ENCODE assay signal across 8 cellular contexts in the genomic region with DNA sequence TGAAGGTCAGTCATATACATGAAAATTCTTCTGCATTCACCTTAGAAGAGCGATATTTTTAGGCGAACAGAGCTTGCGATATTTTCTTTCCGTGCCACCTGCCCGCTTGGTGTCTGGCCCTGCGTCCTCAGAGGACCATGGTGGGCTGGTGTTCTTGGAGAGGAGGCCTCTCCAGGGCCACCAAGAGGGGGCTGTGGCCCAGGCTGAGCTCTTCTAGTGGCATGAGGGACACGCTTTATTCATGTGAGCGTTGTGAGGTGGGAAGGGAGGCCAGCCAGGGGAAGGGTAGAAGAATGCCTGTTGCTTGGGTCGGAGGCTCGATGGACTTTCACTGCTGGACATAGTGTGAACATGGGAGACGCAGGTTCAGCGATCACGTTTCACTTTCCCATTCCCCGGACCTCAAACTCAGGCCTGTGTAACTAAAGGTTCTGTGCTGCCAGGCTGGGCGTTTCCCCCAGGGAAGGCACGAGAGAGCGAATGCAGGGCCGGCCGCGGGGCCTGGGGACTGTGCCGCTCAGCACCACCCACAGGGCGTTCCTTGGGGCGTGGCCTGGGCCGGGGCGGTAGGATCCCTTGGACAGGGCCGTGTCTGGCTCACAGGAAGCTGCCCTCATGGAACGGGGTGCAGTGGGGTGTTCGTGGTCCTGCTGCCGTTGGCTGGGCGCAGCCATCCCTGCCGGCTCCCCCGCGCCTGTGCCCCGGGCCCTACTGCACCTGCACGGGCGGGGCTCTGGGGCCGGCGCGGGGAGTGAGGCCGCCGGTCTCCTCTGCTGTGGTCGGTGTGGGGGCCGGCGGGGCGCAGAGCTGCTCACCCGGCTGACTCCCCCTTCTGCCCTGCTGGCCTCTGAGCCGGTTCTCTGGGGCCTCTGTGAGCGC. TPM values are rescaled to one million over a fixed set of nuclear protein-coding genes. Genes with fewer than 3 reads are reported as not detected.
DNase-seq lines count a peak whose midpoint lies in the region; ATAC-seq and TF ChIP-seq lines count a peak whose summit lies in the region.

No MANE protein-coding gene starts in this region.

- H3K4me3 ChIP-seq in HUES64 (ENCODE audit: low read length) (peak overlapping the region; percentile 62), gastroesophageal sphincter (peak overlapping the region; percentile 47 to 75), neutrophil (ENCODE audit: low read depth in 1 of 2, low read length in 1 of 2) (peak overlapping the region; percentile 67 to 86)

- TF ChIP-seq CTCF in gastroesophageal sphincter (IDR thresholded peaks at IDR 0.05), result no peak
- no peak for TF ChIP-seq CTCF in neutrophil (IDR thresholded peaks at IDR 0.05)

- H3K27ac ChIP-seq in HUES64 (ENCODE audit: low read depth, low read length) (no peak overlapping the region), gastroesophageal sphincter (peak overlapping the region in 3 of 4 donors; percentile 66 to 77 (median 66)), neutrophil (peak overlapping the region; percentile 58)

- peak in 1 of 2 donors; percentile 61 for TF ChIP-seq POLR2A in gastroesophageal sphincter (IDR thresholded peaks at IDR 0.05)

- peak overlapping the region; percentile 68 for H3K9ac ChIP-seq in HUES64 (ENCODE audit: low read depth, low read length)

- H3K4me1 ChIP-seq in HUES64 (ENCODE audit: insufficient read depth, low read length) (no peaks in the 10 kb centered on the region), gastroesophageal sphincter (peaks cover 0 to 25% (median 5%) of the 10 kb centered on the region in 3 donors), neutrophil (ENCODE audit: control insufficient read depth in 1 of 2, insufficient read depth in 1 of 2, low read depth in 1 of 2, low read length in 1 of 2) (peaks cover 10 to 11% of the 10 kb centered on the region in 2 experiments)

- WGBS in HUES64, result 16% methylated on average over 48 of the region's 48 CpGs
- WGBS in gastroesophageal sphincter (ENCODE audit: low coverage in 1 of 2), 2 donors, result 92 to 95% methylated on average over 2 to 6 of the region's 48 CpGs

- no peaks in the 10 kb centered on the region for H3K9me3 ChIP-seq in HUES64 (ENCODE audit: insufficient read depth, low read depth, low read length)
- H3K9me3 ChIP-seq in gastroesophageal sphincter, result no peaks in the 10 kb centered on the region
- no peaks in the 10 kb centered on the region for H3K9me3 ChIP-seq in neutrophil

- no peak for TF ChIP-seq EP300 in gastroesophageal sphincter (IDR thresholded peaks at IDR 0.05)

- DNase-seq in Caki2 (ENCODE audit: low read depth), result peak; percentile 36
- peak; percentile 97 for DNase-seq in RPMI8226
- peak; percentile 94 for DNase-seq in activated effector memory CD4-positive, alpha-beta T cell treated with anti-CD3 and anti-CD28 coated beads, Interleukin-2, amount 50 U/mL, for 16 hours
- peak; percentile 57 for DNase-seq in superior temporal gyrus (ENCODE audit: extremely low spot score)

- H3K27me3 ChIP-seq in HUES64 (ENCODE audit: insufficient read depth, low read length), result peaks cover 68% of the 10 kb centered on the region
- peaks cover 68% of the 10 kb centered on the region for H3K27me3 ChIP-seq in gastroesophageal sphincter
- peaks cover 82% of the 10 kb centered on the region for H3K27me3 ChIP-seq in neutrophil

- ATAC-seq in GM21423 (IDR thresholded peaks at IDR 0.05; ENCODE audit: unreplicated experiment), result peak; percentile 88
- peak; percentile 90 for ATAC-seq in gastroesophageal sphincter

- in situ Hi-C loops in Caki2 (cut with HindIII; ENCODE audit: low pct_unique_long_range_greater_than_20kb, low sequenced_read_pairs), result no loop called here

- no peaks in the 10 kb centered on the region for H3K36me3 ChIP-seq in HUES64 (ENCODE audit: insufficient read depth, low read length)
- H3K36me3 ChIP-seq in gastroesophageal sphincter, result no peaks in the 10 kb centered on the region
- no peaks in the 10 kb centered on the region for H3K36me3 ChIP-seq in neutrophil

RNA-seq across cellular contexts. Expression of a gene that starts 40.7 kb away (rescaled TPM):
- 286 and 320 TPM in 2 replicates for total RNA-seq in Caki2 (2014; rRNA removed; shearing (Covaris generic); ENCODE audit: low replicate concordance)
- 111 TPM for polyA plus RNA-seq in HUES64 (2013, experiment 1 of 2)
- 101 TPM for polyA plus RNA-seq in HUES64 (2013, experiment 2 of 2)
- total RNA-seq in gastroesophageal sphincter, result 100 to 1,000 TPM in 1 of 4 donors, 10 to 100 TPM in 3; 83.9 to 131 (median 92.2) TPM

RNA-seq across cellular contexts. Expression of a gene that starts 59.6 kb away (rescaled TPM):
- not detected in 2 replicates for total RNA-seq in Caki2 (2014; rRNA removed; shearing (Covaris generic); ENCODE audit: low replicate concordance)
- polyA plus RNA-seq in HUES64 (2013, experiment 1 of 2), result 0.15 TPM
- 0.19 TPM for polyA plus RNA-seq in HUES64 (2013, experiment 2 of 2)
- total RNA-seq in gastroesophageal sphincter, result not detected

Comparison
In these comparisons a context has a peak if more than half of its experiments do, and no peak if none do; other contexts are left out.
1. DNase-seq: peak in every context shown above with its lines; median percentile 97 in RPMI8226; 94 in activated effector memory CD4-positive, alpha-beta T cell treated with anti-CD3 and anti-CD28 coated beads, Interleukin-2, amount 50 U/mL, for 16 hours; 57 in superior temporal gyrus; 36 in Caki2.